24 cellular contexts compared by ENCODE assay signal in genomic region chr5:123262275-123262823, GRCh38.
"Had no signal": no experiment of that assay in that cellular context is flagged by ENCODE, and none has a peak within 500 bp of the region (broad histone marks: within the 10 kb centered on the region; RNA-seq: fewer than 3 reads in every experiment).

No MANE protein-coding gene starts in this region.

- ATAC-seq: gastrocnemius medialis; heart right ventricle; mucosa of descending colon; naive thymus-derived CD8-positive, alpha-beta T cell; pancreas; right cardiac atrium; stimulated activated effector memory CD8-positive, alpha-beta T cell treated with anti-CD3 and anti-CD28 coated beads, Interleukin-12 subunit alpha, Interleukin-12 subunit beta, amount 100 ng/mL, for 72 hours; stimulated activated naive CD8-positive, alpha-beta T cell treated with anti-CD3 and anti-CD28 coated beads, Interleukin-15, Interleukin-2, amounts not matched to agents 100 U/mL and 50 U/mL, for 24 hours had no signal

- H3K27ac Mint-ChIP-seq: endodermal cell; naive thymus-derived CD8-positive, alpha-beta T cell; progenitor cell of endocrine pancreas; stimulated activated effector memory CD8-positive, alpha-beta T cell treated with anti-CD3 and anti-CD28 coated beads, Interleukin-12 subunit alpha, Interleukin-12 subunit beta, amount 100 ng/mL, for 72 hours had no signal

- H3K4me1 ChIP-seq: colonic mucosa, gastrocnemius medialis, heart right ventricle, pancreas, tibial nerve had no signal

- H3K4me3 Mint-ChIP-seq: endodermal cell; naive thymus-derived CD8-positive, alpha-beta T cell; neural crest cell; stimulated activated effector memory CD8-positive, alpha-beta T cell treated with anti-CD3 and anti-CD28 coated beads, Interleukin-12 subunit alpha, Interleukin-12 subunit beta, amount 100 ng/mL, for 72 hours had no signal

- H3K36me3 Mint-ChIP-seq: stimulated activated effector memory CD8-positive, alpha-beta T cell treated with anti-CD3 and anti-CD28 coated beads, Interleukin-12 subunit alpha, Interleukin-12 subunit beta, amount 100 ng/mL, for 72 hours had no signal

- H3K4me3 ChIP-seq: colonic mucosa, gastrocnemius medialis, heart right ventricle, mucosa of descending colon, pancreas, suprapubic skin, tibial nerve had no signal

- H3K36me3 ChIP-seq: colonic mucosa, gastrocnemius medialis, heart right ventricle, pancreas, suprapubic skin, tibial nerve had no signal

- FAIRE-seq: endothelial cell of umbilical vein, islet of Langerhans, pancreas, small intestine had no signal

- H3K4me1 Mint-ChIP-seq: endodermal cell; naive thymus-derived CD8-positive, alpha-beta T cell; neural crest cell; stimulated activated effector memory CD8-positive, alpha-beta T cell treated with anti-CD3 and anti-CD28 coated beads, Interleukin-12 subunit alpha, Interleukin-12 subunit beta, amount 100 ng/mL, for 72 hours had no signal

- DNase-seq: colonic mucosa; effector CD4-positive, alpha-beta T cell; endodermal cell; erythroblast; gastrocnemius medialis; heart right ventricle; hypothalamus; kidney glomerular epithelial cell; mucosa of descending colon; naive thymus-derived CD8-positive, alpha-beta T cell; nucleus accumbens; pancreas; right cardiac atrium; small intestine; stimulated activated CD4-positive, alpha-beta T cell treated with anti-CD3 and anti-CD28 coated beads, Interleukin-4, amount 100 ng/mL, for 1 hour; stimulated activated CD8-positive, alpha-beta memory T cell treated with anti-CD3 and anti-CD28 coated beads, Interleukin-4, amount 100 ng/mL, for 48 hours; stimulated activated naive CD8-positive, alpha-beta T cell treated with anti-CD3 and anti-CD28 coated beads, Interleukin-15, Interleukin-2, amounts not matched to agents 100 U/mL and 50 U/mL, for 24 hours had no signal

- H3K27ac ChIP-seq: colonic mucosa, gastrocnemius medialis, heart right ventricle, pancreas, suprapubic skin, tibial nerve had no signal

- H3K27me3 ChIP-seq: colonic mucosa, gastrocnemius medialis, pancreas, tibial nerve had no signal
